22 cellular contexts compared by ENCODE assay signal in genomic region chr1:233315718-233316301, GRCh38.
"Had no signal": no experiment of that assay in that cellular context is flagged by ENCODE, and none has a peak within 500 bp of the region (broad histone marks: within the 10 kb centered on the region; RNA-seq: fewer than 3 reads in every experiment).

No MANE protein-coding gene starts in this region.

- H3K4me3 ChIP-seq: colonic mucosa, esophagus muscularis mucosa, gastroesophageal sphincter, heart right ventricle, left lung, neural progenitor cell, psoas muscle, sigmoid colon, transverse colon, vagina had no signal

- H3K36me3 ChIP-seq: colonic mucosa, esophagus muscularis mucosa, gastroesophageal sphincter, heart right ventricle, left lung, neural progenitor cell, sigmoid colon, transverse colon, vagina had no signal

- H3K9ac ChIP-seq: neural progenitor cell had no signal

- H3K9me3 ChIP-seq: colonic mucosa, esophagus muscularis mucosa, gastroesophageal sphincter, heart right ventricle, left lung, psoas muscle, sigmoid colon, transverse colon, vagina had no signal

- H3K27ac ChIP-seq: colonic mucosa, esophagus muscularis mucosa, foreskin keratinocyte, gastroesophageal sphincter, heart right ventricle, left lung, neural progenitor cell, psoas muscle, sigmoid colon, transverse colon, vagina had no signal

- H3K4me2 ChIP-seq: neural progenitor cell had no signal

- H3K27me3 ChIP-seq: colonic mucosa, esophagus muscularis mucosa, gastroesophageal sphincter, neural progenitor cell, sigmoid colon, vagina had no signal

- H3K4me1 ChIP-seq: colonic mucosa, esophagus muscularis mucosa, foreskin keratinocyte, gastroesophageal sphincter, heart right ventricle, left lung, neural progenitor cell, psoas muscle, sigmoid colon, transverse colon, vagina had no signal

- H2AFZ ChIP-seq: neural progenitor cell had no signal

- DNase-seq: colonic mucosa; effector CD8-positive, alpha-beta T cell; endodermal cell; foreskin keratinocyte; glutamatergic neuron; heart right ventricle; hippocampal formation; left cardiac atrium; left lung; mesenchymal stem cell; midbrain; naive thymus-derived CD4-positive, alpha-beta T cell; posterior cingulate gyrus; psoas muscle; right cardiac atrium; sigmoid colon; stimulated activated CD4-positive, alpha-beta T cell treated with anti-CD3 and anti-CD28 coated beads, Interleukin-4, amount 100 ng/mL, for 4 hours; transverse colon had no signal
